ENCODE assay signal across 15 cellular contexts in genomic region chr11:1845095-1845429, GRCh38. TPM values are rescaled to one million over a fixed set of nuclear protein-coding genes. Genes with fewer than 3 reads are reported as not detected.
A peak's percentile ranks its signal among the peaks of the same experiment; 100 is the strongest.
DNase-seq lines count a peak whose midpoint lies in the region; ATAC-seq, FAIRE-seq and TF ChIP-seq lines count a peak whose summit lies in the region.
"Had no signal": no experiment of that assay in that cellular context is flagged by ENCODE, and none has a peak within 500 bp of the region (broad histone marks: within the 10 kb centered on the region; RNA-seq: fewer than 3 reads in every experiment).

No MANE protein-coding gene starts in this region.

- ATAC-seq in activated CD4-positive, alpha-beta T cell treated with anti-CD3 and anti-CD28 coated beads for 36 hours, result peak; percentile 7
- ATAC-seq in T-cell (replicated peaks in 1 of 4), result peak in 2 of 4 experiments; percentile 6 to 19
- ATAC-seq in GM21526 (IDR thresholded peaks at IDR 0.05; ENCODE audit: low FRiP score, unreplicated experiment), result no peak

- no peaks in the 10 kb centered on the region for H3K9me3 Mint-ChIP-seq in activated CD4-positive, alpha-beta T cell treated with anti-CD3 and anti-CD28 coated beads for 36 hours (ENCODE audit: low read depth)
- no peaks in the 10 kb centered on the region for H3K9me3 Mint-ChIP-seq in T-cell
- peaks cover 10% of the 10 kb centered on the region for H3K9me3 Mint-ChIP-seq in glutamatergic neuron (ENCODE audit: unreplicated experiment)

- peak overlapping the region; percentile 46 for H3K4me3 Mint-ChIP-seq in activated CD4-positive, alpha-beta T cell treated with anti-CD3 and anti-CD28 coated beads for 36 hours
- H3K4me3 Mint-ChIP-seq in T-cell (peak overlapping the region; percentile 72 to 79 (median 76)), glutamatergic neuron (ENCODE audit: unreplicated experiment) (peak overlapping the region; percentile 0)

- H3K4me3 ChIP-seq in small intestine (ENCODE audit: low read depth in 1 of 2, low read length in 2 of 2), result no peak overlapping the region
- H3K4me3 ChIP-seq: ovary had no signal

- no peaks in the 10 kb centered on the region for H3K36me3 Mint-ChIP-seq in activated CD4-positive, alpha-beta T cell treated with anti-CD3 and anti-CD28 coated beads for 36 hours (ENCODE audit: low read depth)
- H3K36me3 Mint-ChIP-seq in T-cell (no peaks in the 10 kb centered on the region), glutamatergic neuron (ENCODE audit: unreplicated experiment) (no peaks in the 10 kb centered on the region)

- TF ChIP-seq CTCF in glutamatergic neuron (IDR thresholded peaks at IDR 0.05; ENCODE audit: partially characterized antibody, unreplicated experiment), result no peak

- peak overlapping the region; percentile 91 for H3K27ac Mint-ChIP-seq in activated CD4-positive, alpha-beta T cell treated with anti-CD3 and anti-CD28 coated beads for 36 hours
- H3K27ac Mint-ChIP-seq in T-cell (peak overlapping the region; percentile 90 to 93), glutamatergic neuron (ENCODE audit: unreplicated experiment) (no peak overlapping the region)

- peak overlapping the region; percentile 10 to 52 for H3K27ac ChIP-seq in small intestine (ENCODE audit: low read depth in 1 of 2, low read length in 1 of 2)
- H3K27ac ChIP-seq: ovary had no signal

- POLR2A ChIA-PET in activated CD4-positive, alpha-beta T cell treated with anti-CD3 and anti-CD28 coated beads for 36 hours (lab: Charles Lee), result no interaction called here
- POLR2A ChIA-PET in T-cell (lab: Charles Lee), result no interaction called here

- intact Hi-C loops in activated CD4-positive, alpha-beta T cell treated with anti-CD3 and anti-CD28 coated beads for 36 hours (cut with DNase I, micrococcal nuclease), result no loop called here

- WGBS in small intestine, 3 donors, result 43 to 87% (median 55%) methylated on average over 1 of the region's 1 CpG

- CTCF ChIA-PET in activated CD4-positive, alpha-beta T cell treated with anti-CD3 and anti-CD28 coated beads for 36 hours (lab: Charles Lee), result interaction anchor here (0.6 to 0.7 kb wide), 2 partner anchors 51 to 542 kb away, joined by 3 read pairs; no protein-coding TSS in a partner anchor
- CTCF ChIA-PET in T-cell (lab: Charles Lee), result no interaction called here

- no peak for DNase-seq in activated CD4-positive, alpha-beta T cell treated with anti-CD3 and anti-CD28 coated beads for 36 hours
- DNase-seq in activated CD4-positive, alpha-beta T cell treated with anti-CD3 and anti-CD28 coated beads, Interleukin-2, amount 50 U/mL, for 1 hour, result no peak
- DNase-seq in T-cell (no peak), glutamatergic neuron (no peak), small intestine (no peak), NCI-H2107 (lab: John Stamatoyannopoulos, UW) (no peak), GOT3 (lab: John Stamatoyannopoulos, UW) (no peak)
- DNase-seq: cortex of kidney; MM.1S; NCI-H446 treated with DMSO at 0.1 percent for 48 hours; stimulated activated CD4-positive, alpha-beta T cell treated with anti-CD3 and anti-CD28 coated beads, Interleukin-2, amount 100 ng/mL, for 48 hours had no signal

- H3K9me3 ChIP-seq in small intestine (ENCODE audit: control insufficient read depth, low read depth), result no peaks in the 10 kb centered on the region
- H3K9me3 ChIP-seq: ovary had no signal

- H3K27me3 ChIP-seq in small intestine (ENCODE audit: control insufficient read depth in 2 of 2, insufficient read depth in 2 of 2, low read length in 2 of 2), result no peaks in the 10 kb centered on the region
- H3K27me3 ChIP-seq: ovary had no signal

- no peak for FAIRE-seq in small intestine (lab: Jason Lieb, UNC)

- peaks cover 53% of the 10 kb centered on the region for H3K4me1 Mint-ChIP-seq in activated CD4-positive, alpha-beta T cell treated with anti-CD3 and anti-CD28 coated beads for 36 hours
- H3K4me1 Mint-ChIP-seq in T-cell (peaks cover 64 to 69% (median 67%) of the 10 kb centered on the region in 3 donors), glutamatergic neuron (ENCODE audit: low read depth, unreplicated experiment) (peaks cover 6% of the 10 kb centered on the region)

- no peaks in the 10 kb centered on the region for H3K36me3 ChIP-seq in small intestine (ENCODE audit: control insufficient read depth in 2 of 2, insufficient read depth in 2 of 2, low read length in 2 of 2)
- H3K36me3 ChIP-seq: ovary had no signal

- no peaks in the 10 kb centered on the region for H3K27me3 Mint-ChIP-seq in activated CD4-positive, alpha-beta T cell treated with anti-CD3 and anti-CD28 coated beads for 36 hours
- H3K27me3 Mint-ChIP-seq in T-cell (no peaks in the 10 kb centered on the region), glutamatergic neuron (ENCODE audit: unreplicated experiment) (peaks cover 11% of the 10 kb centered on the region)

- H3K4me1 ChIP-seq in small intestine (ENCODE audit: control insufficient read depth in 2 of 2, insufficient read depth in 1 of 2, low read depth in 1 of 2, low read length in 1 of 2), result peaks cover 0 to 5% of the 10 kb centered on the region in 2 donors

RNA-seq across cellular contexts. Expression of gene TNNI2, which starts 6.3 kb away (rescaled TPM):
- total RNA-seq in activated CD4-positive, alpha-beta T cell treated with anti-CD3 and anti-CD28 coated beads for 36 hours, result not detected
- total RNA-seq in T-cell, result under 1 TPM in 1 of 5 donors, not detected in 4; 0.39 TPM
- not detected for total RNA-seq in glutamatergic neuron (ENCODE audit: unreplicated experiment)
- 1 to 10 TPM in 2 of 3 donors, under 1 TPM in 1; 0.49 to 8.6 (median 7.8) TPM for polyA plus RNA-seq in small intestine
- total RNA-seq: A172, kidney epithelial cell had no signal

RNA-seq across cellular contexts. Expression of gene LSP1, which starts 7.8 kb away (rescaled TPM):
- total RNA-seq in activated CD4-positive, alpha-beta T cell treated with anti-CD3 and anti-CD28 coated beads for 36 hours, result 100 to 1,000 TPM; 193 to 227 TPM
- total RNA-seq in T-cell, result 100 to 1,000 TPM; 286 to 514 (median 375) TPM
- total RNA-seq in glutamatergic neuron (ENCODE audit: unreplicated experiment), result 2.5 TPM
- 10 to 100 TPM in 2 of 3 donors, 1 to 10 TPM in 1; 4.5 to 45.1 (median 27.1) TPM for polyA plus RNA-seq in small intestine
- total RNA-seq: kidney epithelial cell had no signal

RNA-seq across cellular contexts. Expression of gene SYT8, which starts 10.3 kb away (rescaled TPM):
- total RNA-seq in activated CD4-positive, alpha-beta T cell treated with anti-CD3 and anti-CD28 coated beads for 36 hours, result not detected
- total RNA-seq in T-cell, result not detected
- total RNA-seq in glutamatergic neuron (ENCODE audit: unreplicated experiment), result not detected
- 10 to 100 TPM in 2 of 3 donors, 1 to 10 TPM in 1; 3.2 to 46.5 (median 45.1) TPM for polyA plus RNA-seq in small intestine
- total RNA-seq: A172 had no signal
- polyA plus RNA-seq: ovary had no signal

RNA-seq across cellular contexts. Expression of gene PRR33, which starts 46.6 kb away (rescaled TPM):
- under 1 TPM; 0.07 to 0.09 TPM for total RNA-seq in activated CD4-positive, alpha-beta T cell treated with anti-CD3 and anti-CD28 coated beads for 36 hours
- under 1 TPM in 2 of 5 donors, not detected in 3; 0.10 to 0.12 TPM for total RNA-seq in T-cell
- not detected for total RNA-seq in glutamatergic neuron (ENCODE audit: unreplicated experiment)
- under 1 TPM in 1 of 3 donors, not detected in 2; 0.01 TPM for polyA plus RNA-seq in small intestine
- total RNA-seq: A172, kidney epithelial cell, ovary had no signal

Comparison
In these comparisons a context has a peak if more than half of its experiments do, and no peak if none do; other contexts are left out.
1. H3K4me3 Mint-ChIP-seq: peak in every context shown above with its lines; median percentile 76 in T-cell; 46 in activated CD4-positive, alpha-beta T cell treated with anti-CD3 and anti-CD28 coated beads for 36 hours; 0 in glutamatergic neuron.
2. RNA of gene LSP1, which starts 7.8 kb away (total RNA-seq): 286 to 514 TPM in T-cell and 193 to 227 TPM in activated CD4-positive, alpha-beta T cell treated with anti-CD3 and anti-CD28 coated beads for 36 hours; 2.5 TPM in glutamatergic neuron (single experiment); every median in the first group is over 10 times any median in the second.